20 cellular contexts compared by ENCODE assay signal in the genomic region with DNA sequence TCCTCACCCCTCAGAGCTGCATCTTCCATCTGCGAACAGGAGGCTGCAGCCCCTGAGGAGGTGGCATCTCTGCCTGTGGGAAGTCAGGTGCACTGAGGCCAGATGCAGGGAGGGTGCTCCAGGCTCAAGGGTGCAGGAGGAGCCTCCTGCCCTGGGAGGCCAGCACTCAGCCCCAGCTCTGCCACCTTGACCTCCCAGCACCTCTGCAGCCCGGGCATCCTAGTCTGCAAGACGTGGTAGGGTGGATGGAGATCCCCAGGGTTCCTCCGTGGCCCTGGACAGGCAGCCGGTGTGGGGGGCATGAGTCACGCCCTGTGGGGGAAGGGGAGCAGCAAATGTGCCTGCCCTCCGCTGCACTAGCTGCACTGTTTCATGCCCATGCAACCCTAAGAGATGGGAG.
"Had no signal": no experiment of that assay in that cellular context is flagged by ENCODE, and none has a peak within 500 bp of the region (broad histone marks: within the 10 kb centered on the region; RNA-seq: fewer than 3 reads in every experiment).

No MANE protein-coding gene starts in this region.

- H3K9me3 Mint-ChIP-seq: central memory CD8-positive, alpha-beta T cell; immature natural killer cell; memory B cell; natural killer cell treated with Interleukin-12 subunit alpha and Interleukin-12 subunit beta and Interleukin-15 and Interleukin-18, amount 100 ng/mL, for 72 hours had no signal

- H3K27me3 ChIP-seq: dorsolateral prefrontal cortex, gastrocnemius medialis, tibial artery, upper lobe of left lung had no signal

- H3K36me3 ChIP-seq: esophagus muscularis mucosa, gastrocnemius medialis, left ventricle myocardium inferior, lower lobe of right lung, tibial artery, upper lobe of left lung had no signal

- ATAC-seq: lower lobe of right lung; natural killer cell treated with Interleukin-12 subunit alpha and Interleukin-12 subunit beta and Interleukin-15 and Interleukin-18, amount 100 ng/mL, for 72 hours had no signal

- FAIRE-seq: endometrium, keratinocyte had no signal

- H3K4me3 Mint-ChIP-seq: central memory CD8-positive, alpha-beta T cell; immature natural killer cell; memory B cell; natural killer cell treated with Interleukin-12 subunit alpha and Interleukin-12 subunit beta and Interleukin-15 and Interleukin-18, amount 100 ng/mL, for 72 hours had no signal

- H3K4me3 ChIP-seq: dorsolateral prefrontal cortex, esophagus muscularis mucosa, gastrocnemius medialis, left ventricle myocardium inferior, lower lobe of right lung, skin epidermis, tibial artery, upper lobe of left lung had no signal

- DNase-seq: cortex of kidney; dorsolateral prefrontal cortex; effector memory CD4-positive, alpha-beta T cell; gastrocnemius medialis; immature natural killer cell; left ventricle myocardium inferior; lower lobe of right lung; midbrain; stimulated activated CD4-positive, alpha-beta T cell treated with anti-CD3 and anti-CD28 coated beads, Interleukin-12 subunit alpha, Interleukin-12 subunit beta, amount 100 ng/mL, for 4 hours; stimulated activated CD4-positive, alpha-beta T cell treated with anti-CD3 and anti-CD28 coated beads, Interleukin-2, amount 100 ng/mL, for 48 hours; stimulated activated naive CD4-positive, alpha-beta T cell treated with Interleukin-2 at 50 U/mL for 16 hours; tibial artery had no signal

- H3K4me1 Mint-ChIP-seq: central memory CD8-positive, alpha-beta T cell; immature natural killer cell; memory B cell had no signal

- H3K36me3 Mint-ChIP-seq: immature natural killer cell; natural killer cell treated with Interleukin-12 subunit alpha and Interleukin-12 subunit beta and Interleukin-15 and Interleukin-18, amount 100 ng/mL, for 72 hours had no signal

- H3K27me3 Mint-ChIP-seq: natural killer cell treated with Interleukin-12 subunit alpha and Interleukin-12 subunit beta and Interleukin-15 and Interleukin-18, amount 100 ng/mL, for 72 hours had no signal

- H3K9me3 ChIP-seq: esophagus muscularis mucosa, gastrocnemius medialis, left ventricle myocardium inferior, lower lobe of right lung, tibial artery, upper lobe of left lung had no signal

- H3K27ac Mint-ChIP-seq: immature natural killer cell; memory B cell; natural killer cell treated with Interleukin-12 subunit alpha and Interleukin-12 subunit beta and Interleukin-15 and Interleukin-18, amount 100 ng/mL, for 72 hours had no signal

- H3K27ac ChIP-seq: gastrocnemius medialis had no signal
